ENCODE assay signal across 1 cellular context in the genomic region with DNA sequence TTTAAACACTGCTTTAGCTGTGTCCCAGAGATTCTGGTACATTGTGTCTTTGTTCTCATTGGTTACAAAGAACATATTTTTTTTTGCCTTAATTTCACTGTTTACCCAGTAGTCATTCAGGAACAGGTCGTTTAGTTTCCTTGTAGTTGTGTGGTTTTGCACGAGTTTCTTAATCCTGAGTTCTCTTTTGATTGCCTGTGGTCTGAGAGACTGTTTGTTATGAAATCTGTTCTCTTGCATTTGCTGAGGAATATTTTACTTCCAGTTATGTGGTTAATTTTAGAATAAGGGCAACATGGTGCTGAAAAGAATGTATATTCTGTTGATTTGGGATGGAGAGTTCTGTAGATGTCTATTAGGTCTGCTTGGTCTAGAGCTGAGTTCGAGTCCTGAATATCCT. TPM values are rescaled to one million over a fixed set of nuclear protein-coding genes. Genes with fewer than 3 reads are reported as not detected.
"Had no signal": no experiment of that assay in that cellular context is flagged by ENCODE, and none has a peak within 500 bp of the region (broad histone marks: within the 10 kb centered on the region; RNA-seq: fewer than 3 reads in every experiment).

No MANE protein-coding gene starts in this region.

RNA-seq across cellular contexts. Expression of a gene that starts 30.9 kb away (rescaled TPM):
- polyA plus RNA-seq: adipose tissue had no signal

RNA-seq across cellular contexts. Expression of a gene that starts 41.9 kb away (rescaled TPM):
- polyA plus RNA-seq: adipose tissue had no signal
